8 cellular contexts compared by ENCODE assay signal in genomic region chr2:219279916-219280516, GRCh38. TPM values are rescaled to one million over a fixed set of nuclear protein-coding genes. Genes with fewer than 3 reads are reported as not detected.
DNase-seq lines count a peak whose midpoint lies in the region; ATAC-seq and TF ChIP-seq lines count a peak whose summit lies in the region.

No MANE protein-coding gene starts in this region.

- no peak for TF ChIP-seq RAD21 in liver (IDR thresholded peaks at IDR 0.05)

- H3K27me3 Mint-ChIP-seq in activated CD4-positive, alpha-beta T cell treated with anti-CD3 and anti-CD28 coated beads, Interleukin-2, amount 10 ng/mL, durations not matched to agents 7 days and 5 days = no peaks in the 10 kb centered on the region

- peaks cover 20% of the 10 kb centered on the region for H3K36me3 Mint-ChIP-seq in activated CD4-positive, alpha-beta T cell treated with anti-CD3 and anti-CD28 coated beads, Interleukin-2, amount 10 ng/mL, durations not matched to agents 7 days and 5 days (ENCODE audit: low read depth)

- POLR2A ChIA-PET in activated CD4-positive, alpha-beta T cell treated with anti-CD3 and anti-CD28 coated beads, Interleukin-2, amount 10 ng/mL, durations not matched to agents 7 days and 5 days (lab: Charles Lee) = interaction anchor here (1.6 kb wide), 1 partner anchor 25 kb away, joined by 6 read pairs; no protein-coding TSS in a partner anchor

- H3K4me1 ChIP-seq in liver (ENCODE audit: control insufficient read depth in 4 of 4, insufficient read depth in 4 of 4, low read length in 3 of 4) (peaks cover 7 to 24% (median 14%) of the 10 kb centered on the region in 4 donors), thymus (ENCODE audit: control insufficient read depth, insufficient read depth, low read length) (peaks cover 19% of the 10 kb centered on the region)

- H3K4me1 Mint-ChIP-seq in activated CD4-positive, alpha-beta T cell treated with anti-CD3 and anti-CD28 coated beads, Interleukin-2, amount 10 ng/mL, durations not matched to agents 7 days and 5 days = peaks cover 41% of the 10 kb centered on the region

- no peak for TF ChIP-seq CTCF in liver (IDR thresholded peaks at IDR 0.05; ENCODE audit: low read depth, low read length, missing input control)

- 59% methylated on average over 12 of the region's 12 CpGs for WGBS in liver
- WGBS in thymus = 64% methylated on average over 12 of the region's 12 CpGs

- H3K9ac ChIP-seq in liver (ENCODE audit: low read depth in 1 of 2, low read length in 2 of 2) = peak overlapping the region; percentile 50 to 94

- ATAC-seq in GM18858 (IDR thresholded peaks at IDR 0.05; ENCODE audit: unreplicated experiment) (no peak), HG03442 (IDR thresholded peaks at IDR 0.05; ENCODE audit: unreplicated experiment) (no peak)

- H3K36me3 ChIP-seq in liver (ENCODE audit: control insufficient read depth in 4 of 4, insufficient read depth in 3 of 4, low read depth in 1 of 4, low read length in 3 of 4) (peaks cover 7 to 39% (median 34%) of the 10 kb centered on the region in 4 donors), thymus (ENCODE audit: control insufficient read depth, insufficient read depth) (peaks cover 44% of the 10 kb centered on the region)

- H3K27ac ChIP-seq in liver (ENCODE audit: low read depth in 1 of 2, low read length in 2 of 2) (peak overlapping the region; percentile 96 to 98), thymus (ENCODE audit: low read depth) (peak overlapping the region; percentile 99)

- peak overlapping the region; percentile 44 to 80 (median 72) for H3K4me3 ChIP-seq in liver (ENCODE audit: low read depth in 1 of 3, low read length in 3 of 3)
- H3K4me3 ChIP-seq in thymus (ENCODE audit: low read length) = peak overlapping the region; percentile 81

- no peaks in the 10 kb centered on the region for H3K9me3 ChIP-seq in liver (ENCODE audit: control insufficient read depth in 4 of 4, low read length in 3 of 4)
- no peaks in the 10 kb centered on the region for H3K9me3 ChIP-seq in thymus (ENCODE audit: control insufficient read depth)

- peak overlapping the region; percentile 99 for H3K27ac Mint-ChIP-seq in activated CD4-positive, alpha-beta T cell treated with anti-CD3 and anti-CD28 coated beads, Interleukin-2, amount 10 ng/mL, durations not matched to agents 7 days and 5 days

- CTCF ChIA-PET in activated CD4-positive, alpha-beta T cell treated with anti-CD3 and anti-CD28 coated beads, Interleukin-2, amount 10 ng/mL, durations not matched to agents 7 days and 5 days (lab: Charles Lee) = interaction anchor here (1.2 to 15.6 kb wide), 6 partner anchors 15 to 108 kb away, joined by 3 to 194 read pairs (median 4); partner anchors contain the start of genes ABCB6, DNPEP, TUBA4A and TUBA4B

- H3K27me3 ChIP-seq in liver (ENCODE audit: control insufficient read depth in 4 of 4, insufficient read depth in 4 of 4, low read length in 3 of 4) = no peaks in the 10 kb centered on the region
- no peaks in the 10 kb centered on the region for H3K27me3 ChIP-seq in thymus (ENCODE audit: control insufficient read depth, insufficient read depth)

- DNase-seq in activated CD4-positive, alpha-beta T cell treated with anti-CD3 and anti-CD28 coated beads, Interleukin-2, amount 10 ng/mL, durations not matched to agents 7 days and 5 days = peak; percentile 13
- no peak for DNase-seq in activated CD4-positive, alpha-beta T cell treated with anti-CD3 and anti-CD28 coated beads, Interleukin-2, amount 50 U/mL, for 1 hour
- DNase-seq in amniotic epithelial cell (ENCODE audit: low read depth) (peak; percentile 12), AG08395 (ENCODE audit: low spot score) (no peak)

- H3K4me3 Mint-ChIP-seq in activated CD4-positive, alpha-beta T cell treated with anti-CD3 and anti-CD28 coated beads, Interleukin-2, amount 10 ng/mL, durations not matched to agents 7 days and 5 days = peak overlapping the region; percentile 96

- no peaks in the 10 kb centered on the region for H3K9me3 Mint-ChIP-seq in activated CD4-positive, alpha-beta T cell treated with anti-CD3 and anti-CD28 coated beads, Interleukin-2, amount 10 ng/mL, durations not matched to agents 7 days and 5 days

TF ChIP-seq in liver, 16 proteins besides CTCF, POLR2A, EP300 and RAD21:
- no peak for TF ChIP-seq ATF3 (IDR thresholded peaks at IDR 0.05)
- TF ChIP-seq GABPA (IDR thresholded peaks at IDR 0.05 in 1 of 2, conservative IDR thresholded peaks at IDR 0.05 in 1 of 2) = no peak
- TF ChIP-seq ZBTB33 (IDR thresholded peaks at IDR 0.05) = no peak
- TF ChIP-seq MAX (IDR thresholded peaks at IDR 0.05) = no peak
- no peak for TF ChIP-seq JUND (IDR thresholded peaks at IDR 0.05)
- TF ChIP-seq NR2F2 (IDR thresholded peaks at IDR 0.05) = no peak
- TF ChIP-seq HNF4G (IDR thresholded peaks at IDR 0.05) = no peak
- TF ChIP-seq TAF1 (conservative IDR thresholded peaks at IDR 0.05) = no peak
- no peak for TF ChIP-seq FOXA1 (IDR thresholded peaks at IDR 0.05)

RNA-seq across cellular contexts. Expression of gene DNAJB2, which starts 0.8 kb away (rescaled TPM):
- total RNA-seq in activated CD4-positive, alpha-beta T cell treated with anti-CD3 and anti-CD28 coated beads, Interleukin-2, amount 10 ng/mL, durations not matched to agents 7 days and 5 days = 10 to 100 TPM; 38.2 to 40.9 TPM
- 10 to 100 TPM; 22.0 to 71.8 TPM for total RNA-seq in liver
- polyA plus RNA-seq in liver (10 to 100 TPM in 1 of 2 donors, 1 to 10 TPM in 1; 7.4 to 32.0 TPM), thymus (87.0 TPM)

RNA-seq across cellular contexts. Expression of gene TUBA4A, which starts 26.3 kb away (rescaled TPM):
- total RNA-seq in activated CD4-positive, alpha-beta T cell treated with anti-CD3 and anti-CD28 coated beads, Interleukin-2, amount 10 ng/mL, durations not matched to agents 7 days and 5 days = 100 to 1,000 TPM; 261 to 339 TPM
- 10 to 100 TPM; 16.2 to 25.5 TPM for total RNA-seq in liver
- polyA plus RNA-seq in liver (10 to 100 TPM; 37.6 to 63.1 TPM), thymus (102 TPM)

RNA-seq across cellular contexts. Expression of gene TUBA4B, which starts 27.0 kb away (rescaled TPM):
- total RNA-seq in activated CD4-positive, alpha-beta T cell treated with anti-CD3 and anti-CD28 coated beads, Interleukin-2, amount 10 ng/mL, durations not matched to agents 7 days and 5 days = not detected
- total RNA-seq in liver = under 1 TPM in 1 of 2 donors, not detected in 1; 0.08 TPM
- under 1 TPM; 0.19 to 0.20 TPM for polyA plus RNA-seq in liver
- 0.23 TPM for polyA plus RNA-seq in thymus

RNA-seq across cellular contexts. Expression of gene PTPRN, which starts 29.2 kb away (rescaled TPM):
- not detected for total RNA-seq in activated CD4-positive, alpha-beta T cell treated with anti-CD3 and anti-CD28 coated beads, Interleukin-2, amount 10 ng/mL, durations not matched to agents 7 days and 5 days
- 1 to 10 TPM in 1 of 2 donors, not detected in 1; 2.2 TPM for total RNA-seq in liver
- polyA plus RNA-seq in liver = not detected
- 0.41 TPM for polyA plus RNA-seq in thymus

RNA-seq across cellular contexts. Expression of gene STK16, which starts 34.7 kb away (rescaled TPM):
- total RNA-seq in activated CD4-positive, alpha-beta T cell treated with anti-CD3 and anti-CD28 coated beads, Interleukin-2, amount 10 ng/mL, durations not matched to agents 7 days and 5 days = 10 to 100 TPM; 33.0 to 33.5 TPM
- total RNA-seq in liver = 10 to 100 TPM; 14.8 to 44.3 TPM
- 10 to 100 TPM in 1 of 2 donors, 1 to 10 TPM in 1; 5.8 to 32.5 TPM for polyA plus RNA-seq in liver
- polyA plus RNA-seq in thymus = 55.1 TPM

Comparison
In these comparisons a context has a peak if more than half of its experiments do, and no peak if none do; other contexts are left out.
1. DNase-seq: peak in activated CD4-positive, alpha-beta T cell treated with anti-CD3 and anti-CD28 coated beads, Interleukin-2, amount 10 ng/mL, durations not matched to agents 7 days and 5 days (single experiment) and amniotic epithelial cell (single experiment); none in activated CD4-positive, alpha-beta T cell treated with anti-CD3 and anti-CD28 coated beads, Interleukin-2, amount 50 U/mL, for 1 hour (single experiment) and AG08395 (single experiment).
2. RNA of gene TUBA4A, which starts 26.3 kb away (total RNA-seq): 261 to 339 TPM in activated CD4-positive, alpha-beta T cell treated with anti-CD3 and anti-CD28 coated beads, Interleukin-2, amount 10 ng/mL, durations not matched to agents 7 days and 5 days; 16.2 to 25.5 TPM in liver; every median in the first group is over 4 times any median in the second.